Comparison of ENCODE assay signal across 8 cellular contexts in the genomic region with DNA sequence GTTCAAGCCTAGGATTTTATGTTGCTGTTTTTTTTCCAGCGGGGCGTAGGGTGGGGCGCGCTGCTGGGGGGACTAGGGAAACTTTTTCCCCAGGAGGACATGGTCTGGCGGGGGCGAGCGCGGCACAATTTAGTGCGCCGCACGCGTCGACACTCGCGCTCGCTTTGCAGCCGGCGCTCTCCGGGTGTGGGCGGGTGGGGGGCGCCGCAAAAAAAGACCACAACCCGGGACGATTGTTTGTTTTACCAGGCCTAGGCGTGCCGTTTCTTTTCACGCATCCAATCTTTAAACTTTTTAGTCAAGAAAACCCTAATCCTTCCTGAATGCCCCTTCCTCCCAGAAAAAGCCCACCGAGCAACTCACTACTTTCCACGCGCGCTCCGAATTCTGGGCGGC. TPM values are rescaled to one million over a fixed set of nuclear protein-coding genes. Genes with fewer than 3 reads are reported as not detected.
DNase-seq lines count a peak whose midpoint lies in the region; ATAC-seq, FAIRE-seq and TF ChIP-seq lines count a peak whose summit lies in the region.

No MANE protein-coding gene starts in this region.

- no peaks in the 10 kb centered on the region for H3K9me1 ChIP-seq in keratinocyte (ENCODE audit: control insufficient read depth, extremely low read depth, insufficient read depth, low read length)

- H3K4me2 ChIP-seq in keratinocyte (ENCODE audit: control insufficient read depth, extremely low read depth, insufficient read depth, low read depth, low read length): peak overlapping the region; percentile 99

- peaks cover 58% of the 10 kb centered on the region for H3K79me2 ChIP-seq in keratinocyte (ENCODE audit: control insufficient read depth, insufficient read depth, low read length)

- H3K27me3 ChIP-seq in adipocyte (replicated peaks; ENCODE audit: control insufficient read depth, insufficient read depth, low read length) (no peaks in the 10 kb centered on the region), keratinocyte (ENCODE audit: control insufficient read depth, extremely low read depth, insufficient read depth, low read length) (no peaks in the 10 kb centered on the region)

- FAIRE-seq in keratinocyte (lab: Jason Lieb, UNC): no peak

- H3K9me3 ChIP-seq in adipocyte (ENCODE audit: control insufficient read depth, low read length) (no peaks in the 10 kb centered on the region), keratinocyte (ENCODE audit: control insufficient read depth, low read depth, low read length) (no peaks in the 10 kb centered on the region)

- H2AFZ ChIP-seq in keratinocyte (ENCODE audit: control insufficient read depth, low read length): no peak overlapping the region

- H3K4me3 ChIP-seq in adipocyte (ENCODE audit: low read length) (peak overlapping the region; percentile 85), keratinocyte (ENCODE audit: control insufficient read depth in 2 of 3, extremely low read depth in 1 of 3, insufficient read depth in 2 of 3, low read depth in 1 of 3, low read length in 3 of 3) (peak overlapping the region; percentile 66 to 95 (median 81))

- H3K36me3 ChIP-seq in adipocyte (ENCODE audit: control insufficient read depth, insufficient read depth, low read length, severe bottlenecking) (peaks cover 24% of the 10 kb centered on the region), keratinocyte (ENCODE audit: control insufficient read depth in 2 of 2, extremely low read depth in 1 of 2, insufficient read depth in 2 of 2, low read length in 2 of 2) (peaks cover 29 to 39% of the 10 kb centered on the region in 2 experiments)

- no peak for TF ChIP-seq CTCF in keratinocyte (optimal IDR thresholded peaks at IDR 0.05 in 1 of 3, IDR thresholded peaks at IDR 0.05 in 1 of 3, conservative IDR thresholded peaks at IDR 0.05 in 1 of 3; ENCODE audit: extremely low read depth in 1 of 3, insufficient read depth in 2 of 3, low read length in 3 of 3)

- peak overlapping the region; percentile 91 to 96 for H3K4me3 Mint-ChIP-seq in activated T-cell treated with anti-CD3 and anti-CD28 coated beads, Interleukin-2, amount 50 U/mL, for 72 hours

- H3K27me3 Mint-ChIP-seq in activated T-cell treated with anti-CD3 and anti-CD28 coated beads, Interleukin-2, amount 50 U/mL, for 72 hours (ENCODE audit: low read depth): no peaks in the 10 kb centered on the region

- ATAC-seq in activated T-cell treated with anti-CD3 and anti-CD28 coated beads, Interleukin-2, amount 50 U/mL, for 72 hours (replicated peaks in 1 of 2): no peak
- ATAC-seq in esophagus mucosa: no peak

- peak overlapping the region; percentile 98 for H3K27ac Mint-ChIP-seq in activated T-cell treated with anti-CD3 and anti-CD28 coated beads, Interleukin-2, amount 50 U/mL, for 72 hours

- peaks cover 54% of the 10 kb centered on the region for H3K4me1 Mint-ChIP-seq in activated T-cell treated with anti-CD3 and anti-CD28 coated beads, Interleukin-2, amount 50 U/mL, for 72 hours (ENCODE audit: low read depth)

- DNase-seq in activated T-cell treated with anti-CD3 and anti-CD28 coated beads, Interleukin-2, amount 50 U/mL, for 72 hours: peak in 1 of 2 donors; percentile 60
- DNase-seq in activated T-cell treated with anti-CD3 and anti-CD28 coated beads for 4 hours (no peak), adipocyte (ENCODE audit: low read depth) (no peak), keratinocyte (ENCODE audit: low read depth, low spot score) (no peak), SKM-1 treated with dmso at 0.1 percent for 144 hours (lab: John Stamatoyannopoulos, UW; ENCODE audit: unreplicated experiment) (no peak), putamen (ENCODE audit: low spot score) (no peak)
- DNase-seq in stimulated activated naive CD4-positive, alpha-beta T cell treated with Interleukin-2 at 50 U/mL for 16 hours (lab: John Stamatoyannopoulos, UW): peak; percentile 69

- H3K4me1 ChIP-seq in adipocyte (ENCODE audit: control insufficient read depth, insufficient read depth, low read length): peaks cover 21% of the 10 kb centered on the region
- H3K4me1 ChIP-seq in keratinocyte (ENCODE audit: control insufficient read depth, extremely low read depth, insufficient read depth, low read length): peaks cover 23% of the 10 kb centered on the region

- dilution Hi-C loops in keratinocyte (cut with MboI; ENCODE audit: extremely low pct_ligation_motif_present, low sequenced_read_pairs): no loop called here

- H3K9ac ChIP-seq in adipocyte (ENCODE audit: low read length): peak overlapping the region; percentile 98
- H3K9ac ChIP-seq in keratinocyte (ENCODE audit: control insufficient read depth, extremely low read depth, insufficient read depth, low read length): peak overlapping the region; percentile 98

- H4K20me1 ChIP-seq in keratinocyte (ENCODE audit: control insufficient read depth, extremely low read depth, insufficient read depth, low read length): peaks cover 37% of the 10 kb centered on the region

- peaks cover 0 to under 1% of the 10 kb centered on the region in 2 donors for H3K9me3 Mint-ChIP-seq in activated T-cell treated with anti-CD3 and anti-CD28 coated beads, Interleukin-2, amount 50 U/mL, for 72 hours

- H3K27ac ChIP-seq in keratinocyte (ENCODE audit: control insufficient read depth, insufficient read depth, low read length): peak overlapping the region; percentile 100

- peaks cover 27 to 31% of the 10 kb centered on the region in 2 donors for H3K36me3 Mint-ChIP-seq in activated T-cell treated with anti-CD3 and anti-CD28 coated beads, Interleukin-2, amount 50 U/mL, for 72 hours (ENCODE audit: insufficient read depth in 2 of 2)

RNA-seq across cellular contexts. Expression of gene ZFP36L1, which starts 0.9 kb away (rescaled TPM):
- 10 to 100 TPM; 95.0 TPM for total RNA-seq in activated T-cell treated with anti-CD3 and anti-CD28 coated beads, Interleukin-2, amount 50 U/mL, for 72 hours
- 66.9 to 142 TPM (median 85.2 TPM) in 3 replicates for polyA plus RNA-seq in keratinocyte
- 58.4 TPM for polyA plus RNA-seq in keratinocyte (2011; ENCODE audit: low read depth)
- polyA plus RNA-seq in keratinocyte (2011; cell fraction: cytosol; rRNA removed): 118 and 212 TPM in 2 replicates
- 311 and 342 TPM in 2 replicates for polyA plus RNA-seq in keratinocyte (2011; cell fraction: nucleus; rRNA removed)
- 176 and 280 TPM in 2 replicates for polyA plus RNA-seq in keratinocyte (2012; ENCODE audit: low replicate concordance)
- 45.4 to 273 TPM (median 50.6 TPM) in 3 replicates for polyA minus RNA-seq in keratinocyte
- polyA minus RNA-seq in keratinocyte (2011; cell fraction: cytosol; rRNA and poly(A)+ RNA removed): 802 TPM
- polyA minus RNA-seq in keratinocyte (2011; cell fraction: nucleus; rRNA and poly(A)+ RNA removed): 213 and 226 TPM in 2 replicates
- total RNA-seq in esophagus mucosa: 151 TPM
